1 cellular context compared by ENCODE assay signal in the genomic region with DNA sequence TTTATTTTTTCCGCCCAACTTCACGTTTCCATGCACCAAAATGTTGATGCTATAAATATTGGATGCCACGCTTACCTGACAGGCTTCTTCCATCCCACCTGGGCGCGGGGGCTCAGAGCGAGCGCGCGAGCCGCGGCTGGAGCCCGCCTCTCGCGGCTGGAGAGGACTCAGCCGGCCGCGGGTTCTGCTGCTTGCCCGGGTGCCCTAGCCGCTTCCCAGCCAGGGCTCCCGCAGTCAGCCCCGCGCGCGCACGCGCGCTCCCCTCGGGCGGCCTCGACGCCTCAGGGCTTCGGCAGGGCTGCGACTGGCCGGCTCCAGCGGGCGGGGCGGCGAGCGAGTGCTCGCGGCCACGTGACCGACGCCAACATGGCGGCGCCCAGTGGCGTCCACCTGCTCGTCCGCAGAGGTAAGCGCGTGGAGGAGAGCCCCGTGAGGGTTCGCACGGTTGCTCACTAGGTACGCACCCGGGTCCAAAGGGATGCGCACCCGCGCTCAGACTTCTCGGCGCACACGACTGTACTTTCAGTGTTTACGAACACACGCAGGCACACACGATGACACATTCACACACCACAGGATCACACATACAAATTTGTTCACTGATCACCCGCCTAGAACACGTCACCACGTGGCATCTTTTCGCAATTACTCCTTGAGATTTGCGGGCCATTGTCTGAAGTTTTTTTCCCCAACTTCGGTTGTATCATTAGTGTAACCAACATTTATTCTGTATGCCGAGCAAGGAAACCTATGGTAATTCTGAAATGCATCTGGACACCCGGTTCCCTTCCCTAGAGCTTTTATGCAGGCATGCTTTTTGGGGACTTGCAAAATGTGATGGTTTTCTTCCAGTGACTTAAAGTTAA.
TF ChIP-seq lines count a peak whose summit lies in the region.

Gene METAP1D, plus strand, starts transcription at position 350 of the 866 bp plus-strand sequence. Its CDS starts 17 bp downstream, at position 367.

TF ChIP-seq in SK-N-SH, 30 proteins besides CTCF, POLR2A, EP300 and RAD21 (continued from another document):
- TF ChIP-seq IRF3 (IDR thresholded peaks at IDR 0.05; ENCODE audit: low read depth, low read length) (no peak), TCF12 (IDR thresholded peaks at IDR 0.05) (no peak), MXI1 (IDR thresholded peaks at IDR 0.05; ENCODE audit: low read depth, low read length) (peak; percentile 99), NRF1 (IDR thresholded peaks at IDR 0.05; ENCODE audit: low read depth, low read length) (peak; percentile 70), FOSL2 (IDR thresholded peaks at IDR 0.05; ENCODE audit: borderline replicate concordance, low read depth) (no peak), SMC3 (IDR thresholded peaks at IDR 0.05; ENCODE audit: low read depth, low read length) (0 out of 2 replicates have a peak, but pooled peaks have one; percentile 4), FOXJ3 (CRISPR knock-in tag; IDR thresholded peaks at IDR 0.05) (no peak), REST (IDR thresholded peaks at IDR 0.05; ENCODE audit: low read depth, low read length) (peak; percentile 22; the same call in 1 of the 2 replicates), POLR2AphosphoS5 (IDR thresholded peaks at IDR 0.05; ENCODE audit: low read depth, low read length) (peak; percentile 60), CHD2 (IDR thresholded peaks at IDR 0.05; ENCODE audit: low read length, partially characterized antibody) (peak; percentile 21), EZH2phosphoT487 (IDR thresholded peaks at IDR 0.05; ENCODE audit: borderline replicate concordance, low read depth) (no peak), FOXM1 (IDR thresholded peaks at IDR 0.05; ENCODE audit: low read depth) (no peak), GATA2 (CRISPR knock-in tag; IDR thresholded peaks at IDR 0.05) (no peak), SIN3A (IDR thresholded peaks at IDR 0.05; ENCODE audit: borderline replicate concordance, low read depth, low read length) (peak; percentile 96), USF2 (IDR thresholded peaks at IDR 0.05; ENCODE audit: borderline replicate concordance, low read depth, low read length) (peak; percentile 86)
- TF ChIP-seq, protein P1, sequence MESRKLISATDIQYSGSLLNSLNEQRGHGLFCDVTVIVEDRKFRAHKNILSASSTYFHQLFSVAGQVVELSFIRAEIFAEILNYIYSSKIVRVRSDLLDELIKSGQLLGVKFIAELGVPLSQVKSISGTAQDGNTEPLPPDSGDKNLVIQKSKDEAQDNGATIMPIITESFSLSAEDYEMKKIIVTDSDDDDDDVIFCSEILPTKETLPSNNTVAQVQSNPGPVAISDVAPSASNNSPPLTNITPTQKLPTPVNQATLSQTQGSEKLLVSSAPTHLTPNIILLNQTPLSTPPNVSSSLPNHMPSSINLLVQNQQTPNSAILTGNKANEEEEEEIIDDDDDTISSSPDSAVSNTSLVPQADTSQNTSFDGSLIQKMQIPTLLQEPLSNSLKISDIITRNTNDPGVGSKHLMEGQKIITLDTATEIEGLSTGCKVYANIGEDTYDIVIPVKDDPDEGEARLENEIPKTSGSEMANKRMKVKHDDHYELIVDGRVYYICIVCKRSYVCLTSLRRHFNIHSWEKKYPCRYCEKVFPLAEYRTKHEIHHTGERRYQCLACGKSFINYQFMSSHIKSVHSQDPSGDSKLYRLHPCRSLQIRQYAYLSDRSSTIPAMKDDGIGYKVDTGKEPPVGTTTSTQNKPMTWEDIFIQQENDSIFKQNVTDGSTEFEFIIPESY (IDR thresholded peaks at IDR 0.05; ENCODE audit: borderline replicate concordance, low read depth): no peak
- TF ChIP-seq, protein P2, sequence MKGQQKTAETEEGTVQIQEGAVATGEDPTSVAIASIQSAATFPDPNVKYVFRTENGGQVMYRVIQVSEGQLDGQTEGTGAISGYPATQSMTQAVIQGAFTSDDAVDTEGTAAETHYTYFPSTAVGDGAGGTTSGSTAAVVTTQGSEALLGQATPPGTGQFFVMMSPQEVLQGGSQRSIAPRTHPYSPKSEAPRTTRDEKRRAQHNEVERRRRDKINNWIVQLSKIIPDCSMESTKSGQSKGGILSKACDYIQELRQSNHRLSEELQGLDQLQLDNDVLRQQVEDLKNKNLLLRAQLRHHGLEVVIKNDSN (IDR thresholded peaks at IDR 0.05; ENCODE audit: borderline replicate concordance, low read depth): peak; percentile 98
- TF ChIP-seq, protein P3, sequence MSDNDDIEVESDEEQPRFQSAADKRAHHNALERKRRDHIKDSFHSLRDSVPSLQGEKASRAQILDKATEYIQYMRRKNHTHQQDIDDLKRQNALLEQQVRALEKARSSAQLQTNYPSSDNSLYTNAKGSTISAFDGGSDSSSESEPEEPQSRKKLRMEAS (IDR thresholded peaks at IDR 0.05; ENCODE audit: low read depth): peak; percentile 98
TF ChIP-seq in SK-N-SH: peak in this region for 14.
